In the genomic region with DNA sequence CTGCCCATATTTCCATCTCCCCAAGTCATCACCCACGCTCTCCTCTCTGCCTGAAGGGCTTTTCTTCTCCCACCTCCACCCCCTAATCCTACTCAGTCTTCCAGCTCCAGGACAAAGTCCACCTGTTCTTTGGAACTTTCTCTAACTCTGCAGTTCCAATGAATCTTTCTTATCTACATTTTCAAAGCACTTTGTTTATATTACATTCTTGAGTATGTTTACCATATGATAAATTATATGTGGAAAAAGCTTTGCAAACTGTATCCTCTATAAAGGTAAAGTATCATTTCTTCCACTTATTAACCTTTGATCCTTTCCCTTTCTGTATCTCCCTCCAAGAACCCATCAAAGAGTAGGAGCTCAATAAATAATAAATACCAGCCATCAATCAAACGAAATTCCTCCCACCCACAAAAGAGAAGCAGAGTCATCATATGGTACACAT, we compare ENCODE assay signal across 1 cellular context.
TF ChIP-seq lines count a peak whose summit lies in the region.

No MANE protein-coding gene starts in this region.

TF ChIP-seq in HEK293, 187 proteins besides CTCF, POLR2A, EP300 and RAD21 (continued from another document and continues in another):
- TF ChIP-seq, protein P1, sequence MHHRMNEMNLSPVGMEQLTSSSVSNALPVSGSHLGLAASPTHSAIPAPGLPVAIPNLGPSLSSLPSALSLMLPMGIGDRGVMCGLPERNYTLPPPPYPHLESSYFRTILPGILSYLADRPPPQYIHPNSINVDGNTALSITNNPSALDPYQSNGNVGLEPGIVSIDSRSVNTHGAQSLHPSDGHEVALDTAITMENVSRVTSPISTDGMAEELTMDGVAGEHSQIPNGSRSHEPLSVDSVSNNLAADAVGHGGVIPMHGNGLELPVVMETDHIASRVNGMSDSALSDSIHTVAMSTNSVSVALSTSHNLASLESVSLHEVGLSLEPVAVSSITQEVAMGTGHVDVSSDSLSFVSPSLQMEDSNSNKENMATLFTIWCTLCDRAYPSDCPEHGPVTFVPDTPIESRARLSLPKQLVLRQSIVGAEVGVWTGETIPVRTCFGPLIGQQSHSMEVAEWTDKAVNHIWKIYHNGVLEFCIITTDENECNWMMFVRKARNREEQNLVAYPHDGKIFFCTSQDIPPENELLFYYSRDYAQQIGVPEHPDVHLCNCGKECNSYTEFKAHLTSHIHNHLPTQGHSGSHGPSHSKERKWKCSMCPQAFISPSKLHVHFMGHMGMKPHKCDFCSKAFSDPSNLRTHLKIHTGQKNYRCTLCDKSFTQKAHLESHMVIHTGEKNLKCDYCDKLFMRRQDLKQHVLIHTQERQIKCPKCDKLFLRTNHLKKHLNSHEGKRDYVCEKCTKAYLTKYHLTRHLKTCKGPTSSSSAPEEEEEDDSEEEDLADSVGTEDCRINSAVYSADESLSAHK (tag by site-specific recombination; IDR thresholded peaks at IDR 0.05), result no peak
- TF ChIP-seq ZNF37A (tag by site-specific recombination; IDR thresholded peaks at IDR 0.05) (no peak), WT1 (tag by site-specific recombination; IDR thresholded peaks at IDR 0.05) (0 out of 2 replicates have a peak, but pooled peaks have one; percentile 33), GLIS1 (tag by site-specific recombination; IDR thresholded peaks at IDR 0.05) (no peak), ZNF610 (tag by site-specific recombination; IDR thresholded peaks at IDR 0.05; ENCODE audit: borderline replicate concordance) (peak; percentile 49; the same call in 1 of the 2 replicates), HOXD13 (CRISPR knock-in tag; IDR thresholded peaks at IDR 0.05; ENCODE audit: borderline replicate concordance) (no peak), ZNF629 (tag by site-specific recombination; IDR thresholded peaks at IDR 0.05) (peak; percentile 47; the same call in 1 of the 2 replicates), KLF10 (tag by site-specific recombination; IDR thresholded peaks at IDR 0.05) (no peak), ZNF501 (tag by site-specific recombination; IDR thresholded peaks at IDR 0.05) (no peak), SETDB1 (IDR thresholded peaks at IDR 0.05; ENCODE audit: insufficient read length, low read length) (no peak), MZF1 (tag by site-specific recombination; IDR thresholded peaks at IDR 0.05; ENCODE audit: borderline replicate concordance) (no peak), ZNF555 (tag by site-specific recombination; conservative IDR thresholded peaks at IDR 0.05) (no peak), ZNF48 (tag by site-specific recombination; IDR thresholded peaks at IDR 0.05) (no peak), ZNF24 (tag by site-specific recombination; IDR thresholded peaks at IDR 0.05) (0 out of 2 replicates have a peak, but pooled peaks have one; percentile 67), MEIS1 (CRISPR knock-in tag; IDR thresholded peaks at IDR 0.05; ENCODE audit: borderline replicate concordance) (no peak), ZNF2 (tag by site-specific recombination; IDR thresholded peaks at IDR 0.05) (no peak), ZNF248 (tag by site-specific recombination; IDR thresholded peaks at IDR 0.05) (no peak), ZNF585B (tag by site-specific recombination; IDR thresholded peaks at IDR 0.05) (no peak), PRDM1 (tag by site-specific recombination; IDR thresholded peaks at IDR 0.05) (peak; percentile 80), ZFP37 (tag by site-specific recombination; IDR thresholded peaks at IDR 0.05) (no peak), ZNF548 (tag by site-specific recombination; IDR thresholded peaks at IDR 0.05) (no peak), ZSCAN30 (tag by site-specific recombination; IDR thresholded peaks at IDR 0.05) (0 out of 2 replicates have a peak, but pooled peaks have one; percentile 20)
- TF ChIP-seq, protein P2, sequence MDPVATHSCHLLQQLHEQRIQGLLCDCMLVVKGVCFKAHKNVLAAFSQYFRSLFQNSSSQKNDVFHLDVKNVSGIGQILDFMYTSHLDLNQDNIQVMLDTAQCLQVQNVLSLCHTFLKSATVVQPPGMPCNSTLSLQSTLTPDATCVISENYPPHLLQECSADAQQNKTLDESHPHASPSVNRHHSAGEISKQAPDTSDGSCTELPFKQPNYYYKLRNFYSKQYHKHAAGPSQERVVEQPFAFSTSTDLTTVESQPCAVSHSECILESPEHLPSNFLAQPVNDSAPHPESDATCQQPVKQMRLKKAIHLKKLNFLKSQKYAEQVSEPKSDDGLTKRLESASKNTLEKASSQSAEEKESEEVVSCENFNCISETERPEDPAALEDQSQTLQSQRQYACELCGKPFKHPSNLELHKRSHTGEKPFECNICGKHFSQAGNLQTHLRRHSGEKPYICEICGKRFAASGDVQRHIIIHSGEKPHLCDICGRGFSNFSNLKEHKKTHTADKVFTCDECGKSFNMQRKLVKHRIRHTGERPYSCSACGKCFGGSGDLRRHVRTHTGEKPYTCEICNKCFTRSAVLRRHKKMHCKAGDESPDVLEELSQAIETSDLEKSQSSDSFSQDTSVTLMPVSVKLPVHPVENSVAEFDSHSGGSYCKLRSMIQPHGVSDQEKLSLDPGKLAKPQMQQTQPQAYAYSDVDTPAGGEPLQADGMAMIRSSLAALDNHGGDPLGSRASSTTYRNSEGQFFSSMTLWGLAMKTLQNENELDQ (tag by site-specific recombination; IDR thresholded peaks at IDR 0.05; ENCODE audit: low read depth), result peak; percentile 41; the same call in 1 of the 2 replicates
- TF ChIP-seq, protein P3, sequence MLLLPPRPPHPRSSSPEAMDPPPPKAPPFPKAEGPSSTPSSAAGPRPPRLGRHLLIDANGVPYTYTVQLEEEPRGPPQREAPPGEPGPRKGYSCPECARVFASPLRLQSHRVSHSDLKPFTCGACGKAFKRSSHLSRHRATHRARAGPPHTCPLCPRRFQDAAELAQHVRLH (tag by site-specific recombination; IDR thresholded peaks at IDR 0.05), result peak; percentile 75; the same call in 1 of the 2 replicates
- TF ChIP-seq, protein P4, sequence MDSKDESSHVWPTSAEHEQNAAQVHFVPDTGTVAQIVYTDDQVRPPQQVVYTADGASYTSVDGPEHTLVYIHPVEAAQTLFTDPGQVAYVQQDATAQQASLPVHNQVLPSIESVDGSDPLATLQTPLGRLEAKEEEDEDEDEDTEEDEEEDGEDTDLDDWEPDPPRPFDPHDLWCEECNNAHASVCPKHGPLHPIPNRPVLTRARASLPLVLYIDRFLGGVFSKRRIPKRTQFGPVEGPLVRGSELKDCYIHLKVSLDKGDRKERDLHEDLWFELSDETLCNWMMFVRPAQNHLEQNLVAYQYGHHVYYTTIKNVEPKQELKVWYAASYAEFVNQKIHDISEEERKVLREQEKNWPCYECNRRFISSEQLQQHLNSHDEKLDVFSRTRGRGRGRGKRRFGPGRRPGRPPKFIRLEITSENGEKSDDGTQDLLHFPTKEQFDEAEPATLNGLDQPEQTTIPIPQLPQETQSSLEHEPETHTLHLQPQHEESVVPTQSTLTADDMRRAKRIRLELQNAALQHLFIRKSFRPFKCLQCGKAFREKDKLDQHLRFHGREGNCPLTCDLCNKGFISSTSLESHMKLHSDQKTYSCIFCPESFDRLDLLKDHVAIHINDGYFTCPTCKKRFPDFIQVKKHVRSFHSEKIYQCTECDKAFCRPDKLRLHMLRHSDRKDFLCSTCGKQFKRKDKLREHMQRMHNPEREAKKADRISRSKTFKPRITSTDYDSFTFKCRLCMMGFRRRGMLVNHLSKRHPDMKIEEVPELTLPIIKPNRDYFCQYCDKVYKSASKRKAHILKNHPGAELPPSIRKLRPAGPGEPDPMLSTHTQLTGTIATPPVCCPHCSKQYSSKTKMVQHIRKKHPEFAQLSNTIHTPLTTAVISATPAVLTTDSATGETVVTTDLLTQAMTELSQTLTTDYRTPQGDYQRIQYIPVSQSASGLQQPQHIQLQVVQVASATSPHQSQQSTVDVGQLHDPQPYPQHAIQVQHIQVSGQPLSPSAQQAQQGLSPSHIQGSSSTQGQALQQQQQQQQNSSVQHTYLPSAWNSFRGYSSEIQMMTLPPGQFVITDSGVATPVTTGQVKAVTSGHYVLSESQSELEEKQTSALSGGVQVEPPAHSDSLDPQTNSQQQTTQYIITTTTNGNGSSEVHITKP (tag by site-specific recombination; IDR thresholded peaks at IDR 0.05), result peak; percentile 65; the same call in 1 of the 2 replicates
- TF ChIP-seq, protein P5, sequence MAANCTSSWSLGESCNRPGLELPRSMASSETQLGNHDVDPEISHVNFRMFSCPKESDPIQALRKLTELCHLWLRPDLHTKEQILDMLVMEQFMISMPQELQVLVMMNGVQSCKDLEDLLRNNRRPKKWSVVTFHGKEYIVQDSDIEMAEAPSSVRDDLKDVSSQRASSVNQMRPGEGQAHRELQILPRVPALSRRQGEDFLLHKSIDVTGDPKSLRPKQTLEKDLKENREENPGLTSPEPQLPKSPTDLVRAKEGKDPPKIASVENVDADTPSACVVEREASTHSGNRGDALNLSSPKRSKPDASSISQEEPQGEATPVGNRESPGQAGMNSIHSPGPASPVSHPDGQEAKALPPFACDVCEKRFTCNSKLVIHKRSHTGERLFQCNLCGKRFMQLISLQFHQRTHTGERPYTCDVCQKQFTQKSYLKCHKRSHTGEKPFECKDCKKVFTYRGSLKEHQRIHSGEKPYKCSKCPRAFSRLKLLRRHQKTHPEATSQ (tag by site-specific recombination; IDR thresholded peaks at IDR 0.05), result no peak
- TF ChIP-seq, protein P6, sequence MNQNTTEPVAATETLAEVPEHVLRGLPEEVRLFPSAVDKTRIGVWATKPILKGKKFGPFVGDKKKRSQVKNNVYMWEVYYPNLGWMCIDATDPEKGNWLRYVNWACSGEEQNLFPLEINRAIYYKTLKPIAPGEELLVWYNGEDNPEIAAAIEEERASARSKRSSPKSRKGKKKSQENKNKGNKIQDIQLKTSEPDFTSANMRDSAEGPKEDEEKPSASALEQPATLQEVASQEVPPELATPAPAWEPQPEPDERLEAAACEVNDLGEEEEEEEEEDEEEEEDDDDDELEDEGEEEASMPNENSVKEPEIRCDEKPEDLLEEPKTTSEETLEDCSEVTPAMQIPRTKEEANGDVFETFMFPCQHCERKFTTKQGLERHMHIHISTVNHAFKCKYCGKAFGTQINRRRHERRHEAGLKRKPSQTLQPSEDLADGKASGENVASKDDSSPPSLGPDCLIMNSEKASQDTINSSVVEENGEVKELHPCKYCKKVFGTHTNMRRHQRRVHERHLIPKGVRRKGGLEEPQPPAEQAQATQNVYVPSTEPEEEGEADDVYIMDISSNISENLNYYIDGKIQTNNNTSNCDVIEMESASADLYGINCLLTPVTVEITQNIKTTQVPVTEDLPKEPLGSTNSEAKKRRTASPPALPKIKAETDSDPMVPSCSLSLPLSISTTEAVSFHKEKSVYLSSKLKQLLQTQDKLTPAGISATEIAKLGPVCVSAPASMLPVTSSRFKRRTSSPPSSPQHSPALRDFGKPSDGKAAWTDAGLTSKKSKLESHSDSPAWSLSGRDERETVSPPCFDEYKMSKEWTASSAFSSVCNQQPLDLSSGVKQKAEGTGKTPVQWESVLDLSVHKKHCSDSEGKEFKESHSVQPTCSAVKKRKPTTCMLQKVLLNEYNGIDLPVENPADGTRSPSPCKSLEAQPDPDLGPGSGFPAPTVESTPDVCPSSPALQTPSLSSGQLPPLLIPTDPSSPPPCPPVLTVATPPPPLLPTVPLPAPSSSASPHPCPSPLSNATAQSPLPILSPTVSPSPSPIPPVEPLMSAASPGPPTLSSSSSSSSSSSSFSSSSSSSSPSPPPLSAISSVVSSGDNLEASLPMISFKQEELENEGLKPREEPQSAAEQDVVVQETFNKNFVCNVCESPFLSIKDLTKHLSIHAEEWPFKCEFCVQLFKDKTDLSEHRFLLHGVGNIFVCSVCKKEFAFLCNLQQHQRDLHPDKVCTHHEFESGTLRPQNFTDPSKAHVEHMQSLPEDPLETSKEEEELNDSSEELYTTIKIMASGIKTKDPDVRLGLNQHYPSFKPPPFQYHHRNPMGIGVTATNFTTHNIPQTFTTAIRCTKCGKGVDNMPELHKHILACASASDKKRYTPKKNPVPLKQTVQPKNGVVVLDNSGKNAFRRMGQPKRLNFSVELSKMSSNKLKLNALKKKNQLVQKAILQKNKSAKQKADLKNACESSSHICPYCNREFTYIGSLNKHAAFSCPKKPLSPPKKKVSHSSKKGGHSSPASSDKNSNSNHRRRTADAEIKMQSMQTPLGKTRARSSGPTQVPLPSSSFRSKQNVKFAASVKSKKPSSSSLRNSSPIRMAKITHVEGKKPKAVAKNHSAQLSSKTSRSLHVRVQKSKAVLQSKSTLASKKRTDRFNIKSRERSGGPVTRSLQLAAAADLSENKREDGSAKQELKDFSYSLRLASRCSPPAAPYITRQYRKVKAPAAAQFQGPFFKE (tag by site-specific recombination; IDR thresholded peaks at IDR 0.05; ENCODE audit: borderline replicate concordance), result no peak
- TF ChIP-seq, protein P7, sequence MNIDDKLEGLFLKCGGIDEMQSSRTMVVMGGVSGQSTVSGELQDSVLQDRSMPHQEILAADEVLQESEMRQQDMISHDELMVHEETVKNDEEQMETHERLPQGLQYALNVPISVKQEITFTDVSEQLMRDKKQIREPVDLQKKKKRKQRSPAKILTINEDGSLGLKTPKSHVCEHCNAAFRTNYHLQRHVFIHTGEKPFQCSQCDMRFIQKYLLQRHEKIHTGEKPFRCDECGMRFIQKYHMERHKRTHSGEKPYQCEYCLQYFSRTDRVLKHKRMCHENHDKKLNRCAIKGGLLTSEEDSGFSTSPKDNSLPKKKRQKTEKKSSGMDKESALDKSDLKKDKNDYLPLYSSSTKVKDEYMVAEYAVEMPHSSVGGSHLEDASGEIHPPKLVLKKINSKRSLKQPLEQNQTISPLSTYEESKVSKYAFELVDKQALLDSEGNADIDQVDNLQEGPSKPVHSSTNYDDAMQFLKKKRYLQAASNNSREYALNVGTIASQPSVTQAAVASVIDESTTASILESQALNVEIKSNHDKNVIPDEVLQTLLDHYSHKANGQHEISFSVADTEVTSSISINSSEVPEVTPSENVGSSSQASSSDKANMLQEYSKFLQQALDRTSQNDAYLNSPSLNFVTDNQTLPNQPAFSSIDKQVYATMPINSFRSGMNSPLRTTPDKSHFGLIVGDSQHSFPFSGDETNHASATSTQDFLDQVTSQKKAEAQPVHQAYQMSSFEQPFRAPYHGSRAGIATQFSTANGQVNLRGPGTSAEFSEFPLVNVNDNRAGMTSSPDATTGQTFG (tag by site-specific recombination; IDR thresholded peaks at IDR 0.05; ENCODE audit: borderline replicate concordance), result no peak
- TF ChIP-seq, protein P8, sequence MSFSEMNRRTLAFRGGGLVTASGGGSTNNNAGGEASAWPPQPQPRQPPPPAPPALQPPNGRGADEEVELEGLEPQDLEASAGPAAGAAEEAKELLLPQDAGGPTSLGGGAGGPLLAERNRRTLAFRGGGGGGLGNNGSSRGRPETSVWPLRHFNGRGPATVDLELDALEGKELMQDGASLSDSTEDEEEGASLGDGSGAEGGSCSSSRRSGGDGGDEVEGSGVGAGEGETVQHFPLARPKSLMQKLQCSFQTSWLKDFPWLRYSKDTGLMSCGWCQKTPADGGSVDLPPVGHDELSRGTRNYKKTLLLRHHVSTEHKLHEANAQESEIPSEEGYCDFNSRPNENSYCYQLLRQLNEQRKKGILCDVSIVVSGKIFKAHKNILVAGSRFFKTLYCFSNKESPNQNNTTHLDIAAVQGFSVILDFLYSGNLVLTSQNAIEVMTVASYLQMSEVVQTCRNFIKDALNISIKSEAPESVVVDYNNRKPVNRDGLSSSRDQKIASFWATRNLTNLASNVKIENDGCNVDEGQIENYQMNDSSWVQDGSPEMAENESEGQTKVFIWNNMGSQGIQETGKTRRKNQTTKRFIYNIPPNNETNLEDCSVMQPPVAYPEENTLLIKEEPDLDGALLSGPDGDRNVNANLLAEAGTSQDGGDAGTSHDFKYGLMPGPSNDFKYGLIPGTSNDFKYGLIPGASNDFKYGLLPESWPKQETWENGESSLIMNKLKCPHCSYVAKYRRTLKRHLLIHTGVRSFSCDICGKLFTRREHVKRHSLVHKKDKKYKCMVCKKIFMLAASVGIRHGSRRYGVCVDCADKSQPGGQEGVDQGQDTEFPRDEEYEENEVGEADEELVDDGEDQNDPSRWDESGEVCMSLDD (tag by site-specific recombination; IDR thresholded peaks at IDR 0.05), result no peak
